Comparison of ENCODE assay signal across 18 cellular contexts in the genomic region with DNA sequence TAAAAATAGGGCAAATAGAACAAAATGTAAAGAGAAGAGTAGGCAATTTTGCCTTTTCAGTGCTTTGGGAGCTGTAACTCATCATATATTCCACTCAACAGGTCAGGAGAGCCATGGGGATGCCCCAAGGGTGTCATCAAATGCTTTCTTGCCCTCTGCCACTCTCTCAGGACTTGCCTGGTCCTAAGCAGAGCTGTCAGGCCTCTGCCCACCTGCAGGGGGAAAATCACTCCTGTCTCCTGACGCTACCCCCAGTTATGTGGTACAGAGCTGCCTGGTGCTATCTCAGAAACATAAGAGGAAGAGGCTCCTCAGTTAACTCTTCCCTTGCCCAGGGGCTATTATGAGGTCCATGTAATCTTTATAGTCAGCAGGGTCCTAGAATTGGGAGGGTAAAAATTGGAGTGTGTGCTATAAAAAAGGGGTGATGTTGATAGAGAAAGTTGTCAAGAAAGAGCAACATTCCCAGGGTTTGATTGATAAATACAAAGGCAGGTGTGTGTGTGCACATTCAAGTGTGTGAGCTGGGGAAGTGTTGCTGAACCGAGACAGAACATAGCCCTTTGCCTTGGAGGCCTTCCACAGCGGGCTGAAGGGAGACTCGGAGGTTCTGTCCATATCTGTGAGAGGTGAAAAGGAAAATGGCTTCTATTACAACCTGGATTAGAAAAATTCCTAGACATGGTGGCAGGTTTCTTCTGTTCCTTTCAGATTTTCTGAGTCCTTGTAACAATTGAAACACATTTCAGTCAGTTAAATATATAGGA. TPM values are rescaled to one million over a fixed set of nuclear protein-coding genes. Genes with fewer than 3 reads are reported as not detected.
DNase-seq lines count a peak whose midpoint lies in the region; ATAC-seq, FAIRE-seq and TF ChIP-seq lines count a peak whose summit lies in the region.
"Had no signal": no experiment of that assay in that cellular context is flagged by ENCODE, and none has a peak within 500 bp of the region (broad histone marks: within the 10 kb centered on the region; RNA-seq: fewer than 3 reads in every experiment).

No MANE protein-coding gene starts in this region.

- WGBS in A549 (ENCODE audit: missing lambda C conversion rate), result 97% methylated on average over 3 of the region's 4 CpGs
- WGBS in GM23248 (ENCODE audit: low coverage in 1 of 2, low lambda C conversion rate in 2 of 2, missing lambda C conversion rate in 2 of 2), 2 experiments, result 98% methylated on average over 4 of the region's 4 CpGs

- H3K4me1 ChIP-seq in A549 (peaks cover 32% of the 10 kb centered on the region; the same call in 2 of the 3 replicates), GM23248 (ENCODE audit: insufficient read depth) (peaks cover 15% of the 10 kb centered on the region)

- no peaks in the 10 kb centered on the region for H3K36me3 ChIP-seq in kidney epithelial cell (ENCODE audit: control insufficient read depth, insufficient read depth, low read length)
- H3K36me3 ChIP-seq in GM23248 (ENCODE audit: low read depth), result no peaks in the 10 kb centered on the region
- H3K36me3 ChIP-seq: pancreas, upper lobe of left lung had no signal

- H3K9me3 ChIP-seq in A549, result no peaks in the 10 kb centered on the region
- H3K9me3 ChIP-seq in GM23248 (ENCODE audit: low read depth), result no peaks in the 10 kb centered on the region
- H3K9me3 ChIP-seq: pancreas, upper lobe of left lung had no signal

- no peak for TF ChIP-seq EP300 in A549 (IDR thresholded peaks at IDR 0.05)

- peaks cover 50% of the 10 kb centered on the region for H3K4me1 Mint-ChIP-seq in chondrocyte (ENCODE audit: low read depth)
- H3K4me1 Mint-ChIP-seq: activated naive CD8-positive, alpha-beta T cell treated with anti-CD3 and anti-CD28 coated beads, Interleukin-2, amount 10 ng/mL, durations not matched to agents 7 days and 5 days had no signal

- H3F3A ChIP-seq in GM23248 (ENCODE audit: insufficient read depth), result peaks cover 16% of the 10 kb centered on the region

- TF ChIP-seq POLR2A in A549 (IDR thresholded peaks at IDR 0.05; ENCODE audit: low read length), result no peak

- H3K9me2 ChIP-seq in GM23248 (ENCODE audit: insufficient read depth), result no peaks in the 10 kb centered on the region

- H3K27me3 Mint-ChIP-seq in chondrocyte (ENCODE audit: low read depth), result no peaks in the 10 kb centered on the region
- H3K27me3 Mint-ChIP-seq: activated naive CD8-positive, alpha-beta T cell treated with anti-CD3 and anti-CD28 coated beads, Interleukin-2, amount 10 ng/mL, durations not matched to agents 7 days and 5 days had no signal

- DNase-seq in A549 (ENCODE audit: low read depth in 1 of 2, low spot score in 1 of 2) (no peak), HT-29 (ENCODE audit: low spot score) (peak; percentile 3), chondrocyte (ENCODE audit: low spot score) (no peak), kidney epithelial cell (ENCODE audit: low read depth) (no peak), GM23248 (no peak), sciatic nerve (ENCODE audit: low spot score) (no peak), GM10248 (ENCODE audit: extremely low spot score) (no peak)
- DNase-seq: activated naive CD8-positive, alpha-beta T cell treated with anti-CD3 and anti-CD28 coated beads, Interleukin-2, amount 10 ng/mL, durations not matched to agents 7 days and 5 days; AML-193; midbrain; NCI-H1417 treated with DMSO at 0.1 percent for 48 hours; NCI-H524 treated with DMSO at 0.1 percent for 48 hours; pancreas; SHP77; upper lobe of left lung had no signal

- H3K4me3 ChIP-seq in A549 (no peak overlapping the region), kidney epithelial cell (ENCODE audit: low read depth, low read length) (no peak overlapping the region), GM23248 (no peak overlapping the region)
- H3K4me3 ChIP-seq: pancreas, upper lobe of left lung had no signal

- H4K20me1 ChIP-seq in GM23248 (ENCODE audit: insufficient read depth), result no peaks in the 10 kb centered on the region

- intact Hi-C loops in sciatic nerve (cut with DNase I), result no loop called here

- POLR2A ChIA-PET in A549 (lab: Yijun Ruan, JAX), result no interaction called here
- POLR2A ChIA-PET in GM10248 (lab: Yijun Ruan, JAX), result no interaction called here

- CTCF ChIA-PET in A549 (lab: Yijun Ruan, JAX) (interaction anchor here (1.1 kb wide), 1 partner anchor 13 kb away, joined by 3 read pairs; no protein-coding TSS in a partner anchor), GM10248 (lab: Yijun Ruan, JAX) (no interaction called here)

- H3K27me3 ChIP-seq in kidney epithelial cell (ENCODE audit: control insufficient read depth, insufficient read depth, low read length) (no peaks in the 10 kb centered on the region), GM23248 (replicated peaks; ENCODE audit: insufficient read depth) (no peaks in the 10 kb centered on the region)
- H3K27me3 ChIP-seq: pancreas, upper lobe of left lung had no signal

- no peak overlapping the region for H3K4me2 ChIP-seq in A549
- H3K4me2 ChIP-seq in GM23248 (ENCODE audit: unreplicated experiment), result no peak overlapping the region

- H2AFZ ChIP-seq in GM23248, result no peak overlapping the region

- TF ChIP-seq RAD21 in A549 (conservative IDR thresholded peaks at IDR 0.05 in 1 of 2, IDR thresholded peaks at IDR 0.05 in 1 of 2), result no peak

- H3K27ac ChIP-seq in A549 (no peak overlapping the region), GM23248 (no peak overlapping the region)
- H3K27ac ChIP-seq: pancreas, upper lobe of left lung, VCaP had no signal

- FAIRE-seq in A549 (lab: Jason Lieb, UNC), result no peak
- FAIRE-seq: colon, pancreas had no signal

- ATAC-seq in A549 (peak; percentile 66 to 81; a peak in 4 of 6 replicates), HG02642 (IDR thresholded peaks at IDR 0.05; ENCODE audit: poor library complexity, unreplicated experiment) (no peak), sciatic nerve (no peak)

- no peaks in the 10 kb centered on the region for H3K9me3 Mint-ChIP-seq in chondrocyte (ENCODE audit: low read depth)
- H3K9me3 Mint-ChIP-seq: activated naive CD8-positive, alpha-beta T cell treated with anti-CD3 and anti-CD28 coated beads, Interleukin-2, amount 10 ng/mL, durations not matched to agents 7 days and 5 days had no signal

- no peaks in the 10 kb centered on the region for H3K36me3 Mint-ChIP-seq in chondrocyte (ENCODE audit: low read depth)
- H3K36me3 Mint-ChIP-seq: activated naive CD8-positive, alpha-beta T cell treated with anti-CD3 and anti-CD28 coated beads, Interleukin-2, amount 10 ng/mL, durations not matched to agents 7 days and 5 days had no signal

- peaks cover 91% of the 10 kb centered on the region for H3K79me2 ChIP-seq in GM23248 (ENCODE audit: insufficient read depth)

- no peak overlapping the region for H3K9ac ChIP-seq in GM23248

- TF ChIP-seq CTCF in A549 (IDR thresholded peaks at IDR 0.05), result no peak
- peak; percentile 39 for TF ChIP-seq CTCF in chondrocyte (IDR thresholded peaks at IDR 0.05)
- TF ChIP-seq CTCF in kidney epithelial cell (IDR thresholded peaks at IDR 0.05; ENCODE audit: insufficient read depth, low read length, poor library complexity, severe bottlenecking), result peak; percentile 66
- no peak for TF ChIP-seq CTCF in GM10248 (IDR thresholded peaks at IDR 0.05; ENCODE audit: control extremely low read depth, extremely low read depth, low read depth, missing control alignments)

- no peak overlapping the region for H3K27ac Mint-ChIP-seq in chondrocyte (ENCODE audit: unreplicated experiment)
- H3K27ac Mint-ChIP-seq: activated naive CD8-positive, alpha-beta T cell treated with anti-CD3 and anti-CD28 coated beads, Interleukin-2, amount 10 ng/mL, durations not matched to agents 7 days and 5 days had no signal

- H3K4me3 Mint-ChIP-seq in chondrocyte (ENCODE audit: unreplicated experiment), result no peak overlapping the region
- H3K4me3 Mint-ChIP-seq: activated naive CD8-positive, alpha-beta T cell treated with anti-CD3 and anti-CD28 coated beads, Interleukin-2, amount 10 ng/mL, durations not matched to agents 7 days and 5 days had no signal

- in situ Hi-C loops in GM23248 (cut with MboI), result no loop called here

TF ChIP-seq in A549, 52 proteins besides CTCF, POLR2A, EP300 and RAD21 (continues in another document):
- TF ChIP-seq HOXA7 (CRISPR knock-in tag; IDR thresholded peaks at IDR 0.05) (no peak), KDM5A (IDR thresholded peaks at IDR 0.05) (no peak), POLR2AphosphoS2 (conservative IDR thresholded peaks at IDR 0.05; ENCODE audit: low read length) (no peak), MAFK (IDR thresholded peaks at IDR 0.05; ENCODE audit: partially characterized antibody) (no peak), CHD4 (IDR thresholded peaks at IDR 0.05; ENCODE audit: borderline replicate concordance) (no peak), SMC3 (IDR thresholded peaks at IDR 0.05) (no peak), EHF (CRISPR knock-in tag; IDR thresholded peaks at IDR 0.05) (no peak), ZNF302 (CRISPR knock-in tag; IDR thresholded peaks at IDR 0.05) (no peak), CEBPB (IDR thresholded peaks at IDR 0.05) (no peak), TP53 (CRISPR knock-in tag; IDR thresholded peaks at IDR 0.05) (no peak), ESRRA (IDR thresholded peaks at IDR 0.05; ENCODE audit: borderline replicate concordance, low read length) (no peak), EHMT2 (IDR thresholded peaks at IDR 0.05; ENCODE audit: low read depth) (no peak), CBX8 (IDR thresholded peaks at IDR 0.05) (no peak), JUN (IDR thresholded peaks at IDR 0.05) (no peak)
- TF ChIP-seq, protein P1, sequence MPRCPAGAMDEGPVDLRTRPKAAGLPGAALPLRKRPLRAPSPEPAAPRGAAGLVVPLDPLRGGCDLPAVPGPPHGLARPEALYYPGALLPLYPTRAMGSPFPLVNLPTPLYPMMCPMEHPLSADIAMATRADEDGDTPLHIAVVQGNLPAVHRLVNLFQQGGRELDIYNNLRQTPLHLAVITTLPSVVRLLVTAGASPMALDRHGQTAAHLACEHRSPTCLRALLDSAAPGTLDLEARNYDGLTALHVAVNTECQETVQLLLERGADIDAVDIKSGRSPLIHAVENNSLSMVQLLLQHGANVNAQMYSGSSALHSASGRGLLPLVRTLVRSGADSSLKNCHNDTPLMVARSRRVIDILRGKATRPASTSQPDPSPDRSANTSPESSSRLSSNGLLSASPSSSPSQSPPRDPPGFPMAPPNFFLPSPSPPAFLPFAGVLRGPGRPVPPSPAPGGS (IDR thresholded peaks at IDR 0.05), result no peak

RNA-seq across cellular contexts. Expression of a gene that starts 25.4 kb away (rescaled TPM):
- 199 and 236 TPM in 2 replicates for polyA plus RNA-seq in A549 (2011; rRNA removed)
- polyA plus RNA-seq in A549 (2012; cell fraction: cytosol; rRNA removed), result 55.6 and 62.1 TPM in 2 replicates
- polyA plus RNA-seq in A549 (2012; cell fraction: nucleus; rRNA removed), result 105 and 131 TPM in 2 replicates
- 39.3 to 44.5 TPM (median 43.5 TPM) in 3 replicates for polyA plus RNA-seq in A549 (2017; fragmentation: RNase III; extraction: RNeasy Plus Mini Kit Qiagen cat#74134 plus additional on column Dnase treatment)
- 166 and 179 TPM in 2 replicates for polyA minus RNA-seq in A549 (2011; rRNA and poly(A)+ RNA removed)
- 1.4 and 2.5 TPM in 2 replicates for total RNA-seq in HT-29 (2014; rRNA removed; shearing (Covaris generic))
- total RNA-seq in chondrocyte, result 116 to 142 TPM (median 131 TPM) in 3 replicates
- 59.8 and 65.5 TPM in 2 replicates for total RNA-seq in kidney epithelial cell
- total RNA-seq in GM23248 (2014; rRNA removed; shearing (Covaris generic)), result 62.8 and 77.4 TPM in 2 replicates
- 29.4 and 30.9 TPM in 2 replicates for polyA plus RNA-seq in GM23248 (2016; fragmentation: Nextera tagmentation; extraction: Ambion mirVana)
- total RNA-seq in sciatic nerve, result 66.5 TPM

Comparison
In these comparisons a context has a peak if more than half of its experiments do, and no peak if none do; other contexts are left out.
1. ATAC-seq: peak in A549 (2 of 2); none in HG02642 (single experiment) and sciatic nerve (single experiment).
2. CTCF ChIP-seq: peak in chondrocyte (single experiment) and kidney epithelial cell (single experiment); none in A549 (single experiment) and GM10248 (single experiment).
3. RNA of a gene that starts 25.4 kb away (total RNA-seq): 116 to 142 TPM in chondrocyte, 66.5 TPM in sciatic nerve (single experiment), 59.8 to 65.5 TPM in kidney epithelial cell and 62.8 to 77.4 TPM in GM23248; 1.4 to 2.5 TPM in HT-29; every median in the first group is over 10 times any median in the second.